Comparison of ENCODE assay signal across 25 cellular contexts in genomic region chr3:134394380-134394779, GRCh38.
"Had no signal": no experiment of that assay in that cellular context is flagged by ENCODE, and none has a peak within 500 bp of the region (broad histone marks: within the 10 kb centered on the region; RNA-seq: fewer than 3 reads in every experiment).

No MANE protein-coding gene starts in this region.

- H3K36me3 ChIP-seq: cardiac muscle cell, esophagus squamous epithelium, heart left ventricle, neutrophil, uterus had no signal

- H3K4me3 Mint-ChIP-seq: activated naive CD8-positive, alpha-beta T cell; brain; nephron; stimulated activated memory B cell treated with anti-CD40 and anti-IgM and Interleukin-4, amounts not matched to agents 10 μg/mL and 1 μg/mL and 100 μg/mL, for 72 hours; T-helper 1 cell treated with Interleukin-12 subunit alpha and Interleukin-12 subunit beta and Interleukin-4 antibody, amounts not matched to agents 30 μg/mL and 1 μg/mL, for 36 hours; type B pancreatic cell had no signal

- H3K27me3 ChIP-seq: esophagus squamous epithelium, heart left ventricle, neutrophil, testis, uterus had no signal

- ATAC-seq: stimulated activated memory B cell treated with anti-CD40 and anti-IgM and Interleukin-4, amounts not matched to agents 10 μg/mL and 1 μg/mL and 100 μg/mL, for 72 hours had no signal

- DNase-seq: activated CD4-positive, alpha-beta T cell treated with anti-CD3 and anti-CD28 coated beads for 4 hours; activated CD4-positive, alpha-beta T cell treated with anti-CD3 and anti-CD28 coated beads, Interleukin-2, amount 50 U/mL, for 4 hours; activated effector memory CD4-positive, alpha-beta T cell treated with Interleukin-2 at 50 U/mL for 16 hours; activated naive CD4-positive, alpha-beta T cell treated with Interleukin-2 at 50 U/mL for 16 hours; anterior cingulate cortex; esophagus squamous epithelium; heart left ventricle; mammary epithelial cell; stimulated activated CD4-positive, alpha-beta T cell treated with anti-CD3 and anti-CD28 coated beads, Interleukin-1b, Interleukin-23, amount 100 ng/mL, for 48 hours; stimulated activated CD4-positive, alpha-beta T cell treated with anti-CD3 and anti-CD28 coated beads, Interleukin-4, amount 100 ng/mL, for 4 hours; stimulated activated CD8-positive, alpha-beta memory T cell treated with anti-CD3 and anti-CD28 coated beads, Interleukin-4, amount 100 ng/mL, for 48 hours; SW 1271; T-helper 9 cell; testis; uterus had no signal

- H3K27ac ChIP-seq: cardiac muscle cell, esophagus squamous epithelium, neutrophil, testis, uterus, VCaP had no signal

- H3K9me3 ChIP-seq: neutrophil, testis, uterus had no signal

- H3K27ac Mint-ChIP-seq: activated naive CD8-positive, alpha-beta T cell; brain; stimulated activated memory B cell treated with anti-CD40 and anti-IgM and Interleukin-4, amounts not matched to agents 10 μg/mL and 1 μg/mL and 100 μg/mL, for 72 hours; T-helper 1 cell treated with Interleukin-12 subunit alpha and Interleukin-12 subunit beta and Interleukin-4 antibody, amounts not matched to agents 30 μg/mL and 1 μg/mL, for 36 hours; type B pancreatic cell had no signal

- H3K4me1 ChIP-seq: uterus had no signal

- H3K9me3 Mint-ChIP-seq: T-helper 1 cell treated with Interleukin-12 subunit alpha and Interleukin-12 subunit beta and Interleukin-4 antibody, amounts not matched to agents 30 μg/mL and 1 μg/mL, for 36 hours; type B pancreatic cell had no signal

- H3K36me3 Mint-ChIP-seq: activated naive CD8-positive, alpha-beta T cell; brain; stimulated activated memory B cell treated with anti-CD40 and anti-IgM and Interleukin-4, amounts not matched to agents 10 μg/mL and 1 μg/mL and 100 μg/mL, for 72 hours; type B pancreatic cell had no signal

- H3K4me3 ChIP-seq: cardiac muscle cell, esophagus squamous epithelium, heart left ventricle, smooth muscle cell, testis, uterus had no signal

- H3K4me1 Mint-ChIP-seq: stimulated activated memory B cell treated with anti-CD40 and anti-IgM and Interleukin-4, amounts not matched to agents 10 μg/mL and 1 μg/mL and 100 μg/mL, for 72 hours had no signal
